Comparison of ENCODE assay signal across 1 cellular context in the genomic region with DNA sequence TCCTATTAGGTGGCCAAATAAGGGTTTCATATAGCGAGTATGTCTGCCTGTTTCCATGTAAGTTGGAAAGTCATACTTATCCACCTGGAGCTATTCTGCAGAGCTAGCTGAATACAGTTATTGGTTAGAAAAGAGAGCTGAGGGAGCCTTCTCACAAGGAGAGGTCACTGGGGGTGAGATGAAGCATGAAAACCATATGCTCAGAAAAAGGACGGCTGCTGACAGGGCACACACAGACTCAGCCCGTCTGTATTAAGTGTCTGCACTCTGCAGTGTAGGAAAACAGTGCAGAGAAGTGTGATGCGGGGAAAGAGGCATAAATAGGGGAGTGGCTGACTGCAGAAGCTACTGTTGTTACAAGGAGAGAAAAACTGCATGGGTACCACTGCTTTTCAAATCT.
TF ChIP-seq lines count a peak whose summit lies in the region.

No MANE protein-coding gene starts in this region.

TF ChIP-seq in GM23338, 12 proteins besides CTCF, POLR2A, EP300 and RAD21:
- TF ChIP-seq POLR2AphosphoS5 (IDR thresholded peaks at IDR 0.05; ENCODE audit: low read depth) (no peak), ZNF114 (CRISPR knock-in tag; IDR thresholded peaks at IDR 0.05) (no peak), CREB1 (CRISPR knock-in tag; IDR thresholded peaks at IDR 0.05; ENCODE audit: low read depth) (no peak)
